ENCODE assay signal across 9 cellular contexts in genomic region chr1:233112184-233113008, GRCh38.
DNase-seq lines count a peak whose midpoint lies in the region; ATAC-seq, FAIRE-seq and TF ChIP-seq lines count a peak whose summit lies in the region.
"Had no signal": no experiment of that assay in that cellular context is flagged by ENCODE, and none has a peak within 500 bp of the region (broad histone marks: within the 10 kb centered on the region; RNA-seq: fewer than 3 reads in every experiment).

No MANE protein-coding gene starts in this region.

- H3K27me3 ChIP-seq in heart right ventricle, result no peaks in the 10 kb centered on the region
- H3K27me3 ChIP-seq in GM12878 (replicated peaks in 1 of 2; ENCODE audit: control insufficient read depth in 2 of 2, insufficient read depth in 2 of 2, low read length in 1 of 2), result no peaks in the 10 kb centered on the region

- in situ Hi-C loops in GM12878 (cut with MboI), result no loop called here

- no peak for TF ChIP-seq EP300 in GM12878 (IDR thresholded peaks at IDR 0.05; ENCODE audit: borderline replicate concordance in 1 of 2, control insufficient read depth in 1 of 2, low read depth in 2 of 2, low read length in 2 of 2)

- TF ChIP-seq CTCF in heart right ventricle (IDR thresholded peaks at IDR 0.05), result no peak
- no peak for TF ChIP-seq CTCF in GM12878 (IDR thresholded peaks at IDR 0.05 in 2 of 3, conservative IDR thresholded peaks at IDR 0.05 in 1 of 3; ENCODE audit: control insufficient read depth in 2 of 3, extremely low read depth in 1 of 3, insufficient read depth in 1 of 3, low read depth in 3 of 3, low read length in 3 of 3)

- no TSS peak for BruUV-seq in GM12878 (replicated peaks; lab: Mats Ljungman, UMichigan)

- H2AFZ ChIP-seq in GM12878 (ENCODE audit: control insufficient read depth, low read depth, low read length), result peak overlapping the region; percentile 49

- no peak for TF ChIP-seq RAD21 in GM12878 (IDR thresholded peaks at IDR 0.05; ENCODE audit: insufficient read depth, low read depth, low read length)

- CTCF ChIA-PET in GM12878 (lab: Yijun Ruan, JAX), result interaction anchor here (0.6 kb wide), 1 partner anchor 1130 kb away, joined by 4 read pairs; no protein-coding TSS in a partner anchor

- intact Hi-C loops in heart right ventricle (cut with DNase I), result no loop called here
- intact Hi-C loops in left ventricle myocardium superior (cut with micrococcal nuclease), result no loop called here
- intact Hi-C loops in GM12878 (cut with micrococcal nuclease; ENCODE audit: unreplicated experiment), result no loop called here

- H3K36me3 ChIP-seq in heart right ventricle, result no peaks in the 10 kb centered on the region
- H3K36me3 ChIP-seq in GM12878 (ENCODE audit: control insufficient read depth in 2 of 2, insufficient read depth in 2 of 2, low read length in 1 of 2), result no peaks in the 10 kb centered on the region

- no peak for TF ChIP-seq POLR2A in GM12878 (IDR thresholded peaks at IDR 0.05; ENCODE audit: low read depth, low read length)

- DNase-seq in heart right ventricle (no peak), left ventricle myocardium superior (no peak), GM12878 (ENCODE audit: low read depth, low spot score) (no peak), left kidney (ENCODE audit: low read depth, low spot score) (peak; percentile 18), substantia nigra (lab: John Stamatoyannopoulos, UW) (no peak)
- DNase-seq in stimulated activated CD4-positive, alpha-beta T cell treated with anti-CD3 and anti-CD28 coated beads, Interleukin-12 subunit alpha, Interleukin-12 subunit beta, amount 100 ng/mL, for 4 hours, result no peak
- DNase-seq: activated B cell treated with CpG ODN at 0.5 μM for 24 hours had no signal

- no peak for FAIRE-seq in GM12878 (lab: Jason Lieb, UNC)

- peaks cover 6 to 47% (median 31%) of the 10 kb centered on the region in 9 donors for H3K4me1 ChIP-seq in heart right ventricle
- H3K4me1 ChIP-seq in GM12878 (ENCODE audit: control insufficient read depth, insufficient read depth, low read length), result peaks cover 5% of the 10 kb centered on the region; the same call in 1 of the 2 replicates

- RAD21 ChIA-PET in GM12878 (lab: Charles Lee; ENCODE audit: unreplicated experiment), result no interaction called here

- H3K4me3 ChIP-seq in heart right ventricle (peak overlapping the region in 1 of 10 donors; percentile 5), GM12878 (no peak overlapping the region)

- SMC1A ChIA-PET in GM12878 (lab: Charles Lee; ENCODE audit: uncharacterized antibody, unreplicated experiment), result interaction anchor here (0.9 kb wide), 1 partner anchor 9 kb away, joined by 4 read pairs; no protein-coding TSS in a partner anchor

- H4K20me1 ChIP-seq in GM12878 (ENCODE audit: control insufficient read depth, insufficient read depth), result no peaks in the 10 kb centered on the region

- ATAC-seq in heart right ventricle, result peak in 4 of 8 donors; percentile 14 to 50 (median 36)
- ATAC-seq in left ventricle myocardium superior, result no peak
- no peak for ATAC-seq in GM12878
- ATAC-seq in HG02973 (IDR thresholded peaks at IDR 0.05; ENCODE audit: unreplicated experiment), result no peak
- no peak for ATAC-seq in HG03095 (IDR thresholded peaks at IDR 0.05; ENCODE audit: unreplicated experiment)

- no peaks in the 10 kb centered on the region for H3K79me2 ChIP-seq in GM12878 (ENCODE audit: control insufficient read depth, insufficient read depth, low read length)

- no peak overlapping the region for H3K9ac ChIP-seq in GM12878 (ENCODE audit: control insufficient read depth, insufficient read depth, low read length)

- peak overlapping the region in 9 of 10 donors; percentile 22 to 90 (median 67) for H3K27ac ChIP-seq in heart right ventricle
- H3K27ac ChIP-seq in GM12878 (ENCODE audit: control insufficient read depth, insufficient read depth), result no peak overlapping the region
- no peak overlapping the region for H3K27ac ChIP-seq in substantia nigra (ENCODE audit: low read depth, low read length, poor library complexity, severe bottlenecking)

- H3K4me2 ChIP-seq in GM12878 (ENCODE audit: control insufficient read depth, insufficient read depth), result peak overlapping the region; percentile 4; the same call in 1 of the 2 replicates

- POLR2A ChIA-PET in GM12878 (lab: Charles Lee), result no interaction called here

- H3K9me3 ChIP-seq in heart right ventricle (no peaks in the 10 kb centered on the region), GM12878 (replicated peaks; ENCODE audit: control insufficient read depth, insufficient read depth, low read length) (no peaks in the 10 kb centered on the region)

- WGBS in heart right ventricle, 2 donors, result 74 to 83% methylated on average over 6 of the region's 6 CpGs
- WGBS in GM12878 (ENCODE audit: insufficient coverage, insufficient replicate concordance, low lambda C conversion rate, missing lambda C conversion rate), result 77% methylated on average over 6 of the region's 6 CpGs

TF ChIP-seq in GM12878, 131 proteins besides CTCF, POLR2A, EP300 and RAD21 (continues in another document):
- no peak for TF ChIP-seq RBBP5 (conservative IDR thresholded peaks at IDR 0.05)
- no peak for TF ChIP-seq KDM1A (IDR thresholded peaks at IDR 0.05; ENCODE audit: borderline replicate concordance)
- no peak for TF ChIP-seq TARDBP (IDR thresholded peaks at IDR 0.05; ENCODE audit: borderline replicate concordance)
- no peak for TF ChIP-seq E4F1 (IDR thresholded peaks at IDR 0.05; ENCODE audit: borderline replicate concordance, partially characterized antibody)
- TF ChIP-seq NRF1 (conservative IDR thresholded peaks at IDR 0.05; ENCODE audit: low read depth, low read length), result no peak
- TF ChIP-seq MTA3 (IDR thresholded peaks at IDR 0.05; ENCODE audit: borderline replicate concordance, low read length), result no peak
- no peak for TF ChIP-seq IRF5 (IDR thresholded peaks at IDR 0.05; ENCODE audit: borderline replicate concordance)
- no peak for TF ChIP-seq STAT1 (conservative IDR thresholded peaks at IDR 0.05)
- no peak for TF ChIP-seq ZBED1 (IDR thresholded peaks at IDR 0.05; ENCODE audit: borderline replicate concordance)
- TF ChIP-seq REST (IDR thresholded peaks at IDR 0.05; ENCODE audit: low read depth, low read length), result no peak

Comparison
In these comparisons a context has a peak if more than half of its experiments do, and no peak if none do; other contexts are left out.
1. H3K27ac ChIP-seq: peak in heart right ventricle (9 of 10); none in GM12878 (single experiment) and substantia nigra (single experiment).